ENCODE assay signal across 27 cellular contexts in the genomic region with DNA sequence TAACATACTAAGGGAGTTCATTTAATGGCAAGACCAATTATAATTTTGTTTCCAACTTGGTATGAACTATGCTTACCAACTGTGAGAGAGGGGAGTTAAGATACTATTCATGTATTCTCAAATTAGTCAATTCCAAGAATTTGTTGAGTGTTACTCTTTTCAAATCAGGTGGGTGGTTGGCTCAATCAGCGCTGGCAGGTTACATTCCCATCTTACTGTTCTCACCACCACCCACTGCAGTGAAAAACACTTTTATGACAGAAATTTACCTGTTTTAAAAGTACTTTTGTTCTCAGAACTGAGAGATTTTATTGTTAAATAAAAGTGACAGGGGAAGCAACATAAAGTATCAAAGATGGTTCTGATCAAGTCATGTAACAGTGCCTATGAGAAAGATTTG.
"Had no signal": no experiment of that assay in that cellular context is flagged by ENCODE, and none has a peak within 500 bp of the region (broad histone marks: within the 10 kb centered on the region; RNA-seq: fewer than 3 reads in every experiment).

No MANE protein-coding gene starts in this region.

- H3K36me3 ChIP-seq: stomach, suprapubic skin, thoracic aorta, thyroid gland, tibial artery, tibial nerve, transverse colon, upper lobe of left lung, upper lobe of right lung, uterus, vagina had no signal

- FAIRE-seq: urothelium cell line had no signal

- H3K4me3 ChIP-seq: stomach, suprapubic skin, testis, thoracic aorta, thyroid gland, tibial artery, tibial nerve, transverse colon, upper lobe of left lung, upper lobe of right lung, uterus, vagina had no signal

- H3K27me3 ChIP-seq: stomach, suprapubic skin, testis, thyroid gland, tibial artery, tibial nerve, transverse colon, upper lobe of left lung, upper lobe of right lung, uterus, vagina had no signal

- H3K27ac ChIP-seq: stomach, suprapubic skin, testis, thoracic aorta, thyroid gland, tibial artery, tibial nerve, transverse colon, upper lobe of left lung, upper lobe of right lung, uterus, vagina had no signal

- H3K4me1 ChIP-seq: stomach, suprapubic skin, testis, thyroid gland, tibial nerve, transverse colon, upper lobe of left lung, upper lobe of right lung, uterus, vagina had no signal

- DNase-seq: stimulated activated CD4-positive, alpha-beta T cell treated with anti-CD3 and anti-CD28 coated beads, Interleukin-2, amount 100 ng/mL, for 48 hours; stimulated activated CD4-positive, alpha-beta T cell treated with anti-CD3 and anti-CD28 coated beads, Interleukin-4, amount 100 ng/mL, for 1 hour; stimulated activated CD4-positive, alpha-beta T cell treated with anti-CD3 and anti-CD28 coated beads, Interleukin-4, amount 100 ng/mL, for 24 hours; stimulated activated CD4-positive, alpha-beta T cell treated with anti-CD3 and anti-CD28 coated beads, Interleukin-4, amount 100 ng/mL, for 4 hours; stimulated activated CD8-positive, alpha-beta memory T cell treated with anti-CD3 and anti-CD28 coated beads, Interleukin-4, amount 100 ng/mL, for 48 hours; stimulated activated naive B cell treated with anti-CD40 and anti-IgM and Interleukin-4, amounts not matched to agents 10 μg/mL and 1 μg/mL and 100 μg/mL, for 72 hours; stimulated activated naive CD4-positive, alpha-beta T cell; stimulated activated naive CD4-positive, alpha-beta T cell treated with Interleukin-2 at 50 U/mL for 16 hours; stimulated activated naive CD8-positive, alpha-beta T cell treated with anti-CD3 and anti-CD28 coated beads, Interleukin-15, amount 100 ng/mL, for 72 hours; stimulated activated naive CD8-positive, alpha-beta T cell treated with anti-CD3 and anti-CD28 coated beads, Interleukin-15, Interleukin-2, amounts not matched to agents 100 U/mL and 50 U/mL, for 24 hours; stomach; substantia nigra; testis; thyroid gland; tibial artery; transverse colon; trophoblast cell; upper lobe of left lung; upper lobe of right lung; uterus had no signal

- H3K9me3 ChIP-seq: suprapubic skin, testis, thoracic aorta, thyroid gland, tibial artery, transverse colon, upper lobe of left lung, upper lobe of right lung, uterus, vagina had no signal

- ATAC-seq: stimulated activated effector memory CD8-positive, alpha-beta T cell treated with anti-CD3 and anti-CD28 coated beads, Interleukin-12 subunit alpha, Interleukin-12 subunit beta, amount 100 ng/mL, for 72 hours; stimulated activated memory B cell treated with anti-CD40 and anti-IgM and Interleukin-4, amounts not matched to agents 10 μg/mL and 1 μg/mL and 100 μg/mL, for 72 hours; stimulated activated naive B cell treated with anti-CD40 and anti-IgM and Interleukin-4, amounts not matched to agents 10 μg/mL and 1 μg/mL and 100 μg/mL, for 72 hours; stimulated activated naive CD8-positive, alpha-beta T cell treated with anti-CD3 and anti-CD28 coated beads, Interleukin-15, amount 100 ng/mL, for 72 hours; stimulated activated naive CD8-positive, alpha-beta T cell treated with anti-CD3 and anti-CD28 coated beads, Interleukin-15, Interleukin-2, amounts not matched to agents 100 U/mL and 50 U/mL, for 24 hours; upper lobe of right lung had no signal
